Comparison of ENCODE assay signal across 28 cellular contexts in genomic region chr3:156094391-156094790, GRCh38. TPM values are rescaled to one million over a fixed set of nuclear protein-coding genes. Genes with fewer than 3 reads are reported as not detected.
"Had no signal": no experiment of that assay in that cellular context is flagged by ENCODE, and none has a peak within 500 bp of the region (broad histone marks: within the 10 kb centered on the region; RNA-seq: fewer than 3 reads in every experiment).

No MANE protein-coding gene starts in this region.

- H3K27ac ChIP-seq: heart left ventricle, left lung, ovary, sigmoid colon, tibial nerve, upper lobe of left lung, vagina had no signal

- H3K4me1 ChIP-seq: heart left ventricle, left lung, sigmoid colon, tibial nerve, upper lobe of left lung, vagina had no signal

- H3K36me3 Mint-ChIP-seq: mesothelial cell of epicardium; naive B cell; natural killer cell; stimulated activated memory B cell treated with anti-CD40 and anti-IgM and Interleukin-4, amounts not matched to agents 10 μg/mL and 1 μg/mL and 100 μg/mL, for 72 hours had no signal

- H3K27ac Mint-ChIP-seq: mesothelial cell of epicardium; natural killer cell; nephron progenitor cell; progenitor cell of endocrine pancreas; stimulated activated memory B cell treated with anti-CD40 and anti-IgM and Interleukin-4, amounts not matched to agents 10 μg/mL and 1 μg/mL and 100 μg/mL, for 72 hours; stimulated activated naive CD8-positive, alpha-beta T cell treated with anti-CD3 and anti-CD28 coated beads, Interleukin-15, amount 100 ng/mL, for 72 hours had no signal

- H3K36me3 ChIP-seq: heart left ventricle, left lung, ovary, sigmoid colon, tibial nerve, upper lobe of left lung, vagina had no signal

- DNase-seq: heart left ventricle; hypothalamus; kidney glomerular epithelial cell; left cardiac atrium; left lung; naive B cell; natural killer cell; nephron progenitor cell; ovary; right cardiac atrium; sigmoid colon; small intestine; stimulated activated CD4-positive, alpha-beta T cell treated with anti-CD3 and anti-CD28 coated beads, Interleukin-1b, Interleukin-23, amount 100 ng/mL, for 48 hours; stimulated activated CD4-positive, alpha-beta T cell treated with anti-CD3 and anti-CD28 coated beads, Interleukin-2, amount 100 ng/mL, for 48 hours; stimulated activated CD4-positive, alpha-beta T cell treated with anti-CD3 and anti-CD28 coated beads, Interleukin-4, amount 100 ng/mL, for 4 hours; stimulated activated CD8-positive, alpha-beta memory T cell treated with anti-CD3 and anti-CD28 coated beads, Interleukin-4, amount 100 ng/mL, for 48 hours; stimulated activated naive CD4-positive, alpha-beta T cell treated with Interleukin-2 at 50 U/mL for 16 hours; stimulated activated naive CD8-positive, alpha-beta T cell treated with anti-CD3 and anti-CD28 coated beads, Interleukin-15, amount 100 ng/mL, for 72 hours; substantia nigra; upper lobe of left lung had no signal

- H3K9me3 Mint-ChIP-seq: mesothelial cell of epicardium; nephron progenitor cell; stimulated activated memory B cell treated with anti-CD40 and anti-IgM and Interleukin-4, amounts not matched to agents 10 μg/mL and 1 μg/mL and 100 μg/mL, for 72 hours; stimulated activated naive CD8-positive, alpha-beta T cell treated with anti-CD3 and anti-CD28 coated beads, Interleukin-15, amount 100 ng/mL, for 72 hours had no signal

- FAIRE-seq: keratinocyte had no signal

- ATAC-seq: heart left ventricle; left cardiac atrium; left lung; natural killer cell; right cardiac atrium; stimulated activated memory B cell treated with anti-CD40 and anti-IgM and Interleukin-4, amounts not matched to agents 10 μg/mL and 1 μg/mL and 100 μg/mL, for 72 hours; stimulated activated naive CD8-positive, alpha-beta T cell treated with anti-CD3 and anti-CD28 coated beads, Interleukin-15, amount 100 ng/mL, for 72 hours had no signal

- H3K27me3 ChIP-seq: heart left ventricle, left lung, ovary, sigmoid colon, tibial nerve, upper lobe of left lung, vagina had no signal

- H3K9me3 ChIP-seq: heart left ventricle, ovary, sigmoid colon, tibial nerve, upper lobe of left lung, vagina had no signal

- H3K4me3 ChIP-seq: heart left ventricle, left lung, lung, ovary, sigmoid colon, tibial nerve, upper lobe of left lung, vagina had no signal

- H3K4me1 Mint-ChIP-seq: mesothelial cell of epicardium; naive B cell; natural killer cell; nephron progenitor cell; stimulated activated memory B cell treated with anti-CD40 and anti-IgM and Interleukin-4, amounts not matched to agents 10 μg/mL and 1 μg/mL and 100 μg/mL, for 72 hours; stimulated activated naive CD8-positive, alpha-beta T cell treated with anti-CD3 and anti-CD28 coated beads, Interleukin-15, amount 100 ng/mL, for 72 hours had no signal

- H3K4me3 Mint-ChIP-seq: mesothelial cell of epicardium; naive B cell; natural killer cell; nephron progenitor cell; stimulated activated memory B cell treated with anti-CD40 and anti-IgM and Interleukin-4, amounts not matched to agents 10 μg/mL and 1 μg/mL and 100 μg/mL, for 72 hours; stimulated activated naive CD8-positive, alpha-beta T cell treated with anti-CD3 and anti-CD28 coated beads, Interleukin-15, amount 100 ng/mL, for 72 hours had no signal

RNA-seq across cellular contexts. Expression of gene KCNAB1, which starts 26.0 kb away (rescaled TPM):
- total RNA-seq: mononuclear cell, natural killer cell had no signal
